In genomic region chr2:15718944-15719323, GRCh38 we compare ENCODE assay signal across 38 cellular contexts.
"Had no signal": no experiment of that assay in that cellular context is flagged by ENCODE, and none has a peak within 500 bp of the region (broad histone marks: within the 10 kb centered on the region; RNA-seq: fewer than 3 reads in every experiment).

No MANE protein-coding gene starts in this region.

- H3K9me3 ChIP-seq: adrenal gland, body of pancreas, breast epithelium had no signal

- H3K4me1 ChIP-seq: adrenal gland, body of pancreas, breast epithelium had no signal

- H3K27ac ChIP-seq: adrenal gland, body of pancreas, brain microvascular endothelial cell, breast epithelium, VCaP had no signal

- H3K27ac Mint-ChIP-seq: activated B cell treated with CpG ODN at 0.5 μM for 24 hours; activated CD4-positive, alpha-beta memory T cell treated with anti-CD3 and anti-CD28 coated beads for 36 hours; activated CD4-positive, alpha-beta T cell treated with anti-CD3 and anti-CD28 coated beads, Interleukin-2, amount 10 ng/mL, durations not matched to agents 24 days and 14 days; activated CD8-positive, alpha-beta T cell treated with anti-CD3 and anti-CD28 coated beads for 36 hours; activated naive CD4-positive, alpha-beta T cell treated with anti-CD3 and anti-CD28 coated beads for 36 hours; activated naive CD4-positive, alpha-beta T cell treated with anti-CD3 and anti-CD28 coated beads, Interleukin-2, amount 50 U/mL, for 72 hours; activated naive CD8-positive, alpha-beta T cell treated with anti-CD3 and anti-CD28 coated beads for 36 hours; activated T-cell treated with anti-CD3 and anti-CD28 coated beads, Interleukin-2, amount 50 U/mL, for 72 hours; activated T-helper 1 cell treated with anti-CD3 and anti-CD28 coated beads, Interleukin-12 subunit alpha, Interleukin-12 subunit beta, Interleukin-2, Interleukin-4 antibody, amounts not matched to agents 30 ng/mL and 10 ng/mL and 1 ng/mL, durations not matched to agents 14 hours and 24 hours and 36 hours; activated T-helper 17 cell treated with anti-CD3 and anti-CD28 coated beads, Interleukin-2, amount 50 U/mL, for 72 hours; T-helper 1 cell treated with Interleukin-12 subunit alpha and Interleukin-12 subunit beta and Interleukin-4 antibody, amounts not matched to agents 30 μg/mL and 1 μg/mL, for 36 hours; T-helper 2 cell treated with Interferon-gamma antibody and Interleukin-4, amounts not matched to agents 5 μg/mL and 100 μg/mL, for 36 hours had no signal

- H3K4me1 Mint-ChIP-seq: activated CD4-positive, alpha-beta T cell treated with anti-CD3 and anti-CD28 coated beads, Interleukin-2, amount 10 ng/mL, durations not matched to agents 24 days and 14 days; activated naive CD8-positive, alpha-beta T cell treated with anti-CD3 and anti-CD28 coated beads for 36 hours; activated T-helper 17 cell treated with anti-CD3 and anti-CD28 coated beads, Interleukin-2, amount 50 U/mL, for 72 hours had no signal

- ATAC-seq: activated CD8-positive, alpha-beta T cell treated with anti-CD3 and anti-CD28 coated beads for 36 hours; activated naive CD4-positive, alpha-beta T cell treated with anti-CD3 and anti-CD28 coated beads, Interleukin-2, amount 50 U/mL, for 72 hours; activated T-cell treated with anti-CD3 and anti-CD28 coated beads, Interleukin-2, amount 50 U/mL, for 4 hours; activated T-cell treated with anti-CD3 and anti-CD28 coated beads, Interleukin-2, amount 50 U/mL, for 72 hours; activated T-helper 17 cell treated with anti-CD3 and anti-CD28 coated beads, Interleukin-2, amount 50 U/mL, for 72 hours; body of pancreas had no signal

- H3K36me3 ChIP-seq: adrenal gland, brain microvascular endothelial cell, breast epithelium had no signal

- FAIRE-seq: astrocyte, TTC549 had no signal

- H3K27me3 Mint-ChIP-seq: activated B cell treated with CpG ODN at 0.5 μM for 24 hours; activated CD4-positive, alpha-beta memory T cell treated with anti-CD3 and anti-CD28 coated beads for 36 hours; activated CD4-positive, alpha-beta T cell treated with anti-CD3 and anti-CD28 coated beads, Interleukin-2, amount 10 ng/mL, durations not matched to agents 24 days and 14 days; activated CD8-positive, alpha-beta T cell treated with anti-CD3 and anti-CD28 coated beads for 36 hours; activated naive CD8-positive, alpha-beta T cell treated with anti-CD3 and anti-CD28 coated beads for 36 hours had no signal

- H3K4me3 Mint-ChIP-seq: activated B cell treated with CpG ODN at 0.5 μM for 24 hours; activated CD4-positive, alpha-beta memory T cell treated with anti-CD3 and anti-CD28 coated beads for 36 hours; activated CD4-positive, alpha-beta T cell treated with anti-CD3 and anti-CD28 coated beads, Interleukin-2, amount 10 ng/mL, durations not matched to agents 24 days and 14 days; activated CD8-positive, alpha-beta T cell treated with anti-CD3 and anti-CD28 coated beads for 36 hours; activated naive CD4-positive, alpha-beta T cell treated with anti-CD3 and anti-CD28 coated beads for 36 hours; activated naive CD8-positive, alpha-beta T cell treated with anti-CD3 and anti-CD28 coated beads for 36 hours; activated T-cell treated with anti-CD3 and anti-CD28 coated beads, Interleukin-2, amount 50 U/mL, for 4 hours; activated T-cell treated with anti-CD3 and anti-CD28 coated beads, Interleukin-2, amount 50 U/mL, for 72 hours; activated T-helper 1 cell treated with anti-CD3 and anti-CD28 coated beads, Interleukin-12 subunit alpha, Interleukin-12 subunit beta, Interleukin-2, Interleukin-4 antibody, amounts not matched to agents 30 ng/mL and 10 ng/mL and 1 ng/mL, durations not matched to agents 14 hours and 24 hours and 36 hours; activated T-helper 17 cell treated with anti-CD3 and anti-CD28 coated beads, Interleukin-2, amount 50 U/mL, for 72 hours; T-helper 1 cell treated with Interleukin-12 subunit alpha and Interleukin-12 subunit beta and Interleukin-4 antibody, amounts not matched to agents 30 μg/mL and 1 μg/mL, for 36 hours; T-helper 2 cell treated with Interferon-gamma antibody and Interleukin-4, amounts not matched to agents 5 μg/mL and 100 μg/mL, for 36 hours had no signal

- H3K9me3 Mint-ChIP-seq: activated B cell treated with CpG ODN at 0.5 μM for 24 hours; activated CD4-positive, alpha-beta memory T cell treated with anti-CD3 and anti-CD28 coated beads for 36 hours; activated CD4-positive, alpha-beta T cell treated with anti-CD3 and anti-CD28 coated beads, Interleukin-2, amount 10 ng/mL, durations not matched to agents 24 days and 14 days; activated CD8-positive, alpha-beta T cell treated with anti-CD3 and anti-CD28 coated beads for 36 hours; activated naive CD4-positive, alpha-beta T cell treated with anti-CD3 and anti-CD28 coated beads for 36 hours; activated naive CD4-positive, alpha-beta T cell treated with anti-CD3 and anti-CD28 coated beads, Interleukin-2, amount 50 U/mL, for 72 hours; activated naive CD8-positive, alpha-beta T cell treated with anti-CD3 and anti-CD28 coated beads for 36 hours; activated T-cell treated with anti-CD3 and anti-CD28 coated beads, Interleukin-2, amount 50 U/mL, for 4 hours; activated T-cell treated with anti-CD3 and anti-CD28 coated beads, Interleukin-2, amount 50 U/mL, for 72 hours; activated T-helper 1 cell treated with anti-CD3 and anti-CD28 coated beads, Interleukin-12 subunit alpha, Interleukin-12 subunit beta, Interleukin-2, Interleukin-4 antibody, amounts not matched to agents 30 ng/mL and 10 ng/mL and 1 ng/mL, durations not matched to agents 14 hours and 24 hours and 36 hours; activated T-helper 17 cell treated with anti-CD3 and anti-CD28 coated beads, Interleukin-2, amount 50 U/mL, for 72 hours; T-helper 1 cell treated with Interleukin-12 subunit alpha and Interleukin-12 subunit beta and Interleukin-4 antibody, amounts not matched to agents 30 μg/mL and 1 μg/mL, for 36 hours; T-helper 2 cell treated with Interferon-gamma antibody and Interleukin-4, amounts not matched to agents 5 μg/mL and 100 μg/mL, for 36 hours had no signal

- H3K27me3 ChIP-seq: adrenal gland, body of pancreas, brain microvascular endothelial cell, breast epithelium had no signal

- H3K36me3 Mint-ChIP-seq: activated CD4-positive, alpha-beta memory T cell treated with anti-CD3 and anti-CD28 coated beads for 36 hours; activated naive CD4-positive, alpha-beta T cell treated with anti-CD3 and anti-CD28 coated beads, Interleukin-2, amount 50 U/mL, for 72 hours; activated naive CD8-positive, alpha-beta T cell treated with anti-CD3 and anti-CD28 coated beads for 36 hours had no signal

- H3K4me3 ChIP-seq: adrenal gland, body of pancreas, breast epithelium had no signal

- DNase-seq: activated B cell treated with CpG ODN at 0.5 μM for 24 hours; activated CD4-positive, alpha-beta memory T cell treated with anti-CD3 and anti-CD28 coated beads for 36 hours; activated CD4-positive, alpha-beta T cell treated with anti-CD3 and anti-CD28 coated beads for 4 hours; activated CD4-positive, alpha-beta T cell treated with anti-CD3 and anti-CD28 coated beads, Interleukin-2, amount 10 ng/mL, durations not matched to agents 24 days and 14 days; activated CD4-positive, alpha-beta T cell treated with anti-CD3 and anti-CD28 coated beads, Interleukin-2, amount 50 U/mL, for 1 hour; activated CD4-positive, alpha-beta T cell treated with anti-CD3 and anti-CD28 coated beads, Interleukin-2, amount 50 U/mL, for 4 hours; activated CD4-positive, CD25-positive, alpha-beta regulatory T cell treated with anti-CD3 and anti-CD28 coated beads, Interleukin-2, amount 50 U/mL, for 72 hours; activated CD8-positive, alpha-beta memory T cell treated with anti-CD3 and anti-CD28 coated beads, Interleukin-2, amount 50 U/mL, for 4 hours; activated CD8-positive, alpha-beta T cell treated with anti-CD3 and anti-CD28 coated beads for 36 hours; activated effector memory CD4-positive, alpha-beta T cell treated with anti-CD3 and anti-CD28 coated beads, Interleukin-2, amount 50 U/mL, for 16 hours; activated gamma-delta T cell treated with Interleukin-2 at 50 U/mL for 16 hours; activated naive CD4-positive, alpha-beta T cell; activated naive CD4-positive, alpha-beta T cell treated with anti-CD3 and anti-CD28 coated beads for 36 hours; activated naive CD4-positive, alpha-beta T cell treated with anti-CD3 and anti-CD28 coated beads, Interleukin-2, amount 50 U/mL, for 16 hours; activated naive CD8-positive, alpha-beta T cell treated with anti-CD3 and anti-CD28 coated beads for 36 hours; activated T-cell treated with anti-CD3 and anti-CD28 coated beads for 4 hours; activated T-cell treated with anti-CD3 and anti-CD28 coated beads, Interleukin-2, amount 50 U/mL, for 1 hour; activated T-cell treated with anti-CD3 and anti-CD28 coated beads, Interleukin-2, amount 50 U/mL, for 4 hours; activated T-cell treated with anti-CD3 and anti-CD28 coated beads, Interleukin-2, amount 50 U/mL, for 72 hours; amniotic stem cell; aorta; body of pancreas; brain microvascular endothelial cell; central memory CD4-positive, alpha-beta T cell; cerebellar nuclear complex; T-helper 1 cell; T-helper 2 cell; T-helper 9 cell had no signal
